Comparison of ENCODE assay signal across 10 cellular contexts in genomic region chr10:27989357-27989756, GRCh38. TPM values are rescaled to one million over a fixed set of nuclear protein-coding genes. Genes with fewer than 3 reads are reported as not detected.
DNase-seq lines count a peak whose midpoint lies in the region.
"Not testable (repeated sequence)": the region's sequence is repeated elsewhere in the genome, so short reads cannot be mapped to it uniquely, and the experiment has no call there.
"Had no signal": no experiment of that assay in that cellular context is flagged by ENCODE, and none has a peak within 500 bp of the region (broad histone marks: within the 10 kb centered on the region; RNA-seq: fewer than 3 reads in every experiment).

No MANE protein-coding gene starts in this region.

- not testable (repeated sequence) for H4K91ac ChIP-seq in trophoblast cell (ENCODE audit: low read depth, low read length)

- H3K79me2 ChIP-seq in trophoblast cell (ENCODE audit: control insufficient read depth, insufficient read depth, low read length, poor library complexity): not testable (repeated sequence)

- not testable (repeated sequence) for H3K79me1 ChIP-seq in trophoblast cell (ENCODE audit: low read length)

- WGBS in trophoblast cell (ENCODE audit: extremely low coverage, insufficient coverage, insufficient read length): no CpG with 5 or more reads among the region's 2 CpGs

- H2AK5ac ChIP-seq in trophoblast cell (ENCODE audit: low read length): not testable (repeated sequence)

- H3K9ac ChIP-seq in trophoblast cell (ENCODE audit: low read length): not testable (repeated sequence)

- H3K14ac ChIP-seq in trophoblast cell (ENCODE audit: low read length): not testable (repeated sequence)

- H3K4me2 ChIP-seq in trophoblast cell (ENCODE audit: low read length): not testable (repeated sequence)

- H2AFZ ChIP-seq in trophoblast cell (ENCODE audit: insufficient read depth, low read length, poor library complexity): not testable (repeated sequence)

- not testable (repeated sequence) for H3K27me3 ChIP-seq in trophoblast cell (ENCODE audit: insufficient read depth, low read length)

- H3K9me3 ChIP-seq in trophoblast cell (ENCODE audit: insufficient read depth, low read depth, low read length): not testable (repeated sequence)

- H4K8ac ChIP-seq in trophoblast cell (ENCODE audit: low read depth, low read length): not testable (repeated sequence)

- H2BK5ac ChIP-seq in trophoblast cell (ENCODE audit: low read depth, low read length, poor library complexity): not testable (repeated sequence)

- not testable (repeated sequence) for H2BK120ac ChIP-seq in trophoblast cell (ENCODE audit: insufficient read depth, low read length, poor library complexity)

- not testable (repeated sequence) for H3K4me1 ChIP-seq in trophoblast cell (ENCODE audit: control insufficient read depth in 1 of 2, insufficient read depth in 2 of 2, low read length in 2 of 2)

- not testable (repeated sequence) for H4K12ac ChIP-seq in trophoblast cell (ENCODE audit: low read depth, low read length)

- H2BK12ac ChIP-seq in trophoblast cell (ENCODE audit: low read length): not testable (repeated sequence)

- H3K18ac ChIP-seq in trophoblast cell (ENCODE audit: low read length): not testable (repeated sequence)

- not testable (repeated sequence) for H3K4me3 ChIP-seq in trophoblast cell (ENCODE audit: low read depth, low read length)

- H3K36me3 ChIP-seq in trophoblast cell (ENCODE audit: control insufficient read depth in 1 of 2, insufficient read depth in 2 of 2, low read length in 2 of 2): not testable (repeated sequence)

- not testable (repeated sequence) for H3K27ac ChIP-seq in trophoblast cell (ENCODE audit: low read depth, low read length)

- DNase-seq in EL (peak; percentile 13), M059J (ENCODE audit: low read depth) (peak; percentile 46), kidney tubule cell (ENCODE audit: low spot score) (peak; percentile 26), trophoblast cell (peak; percentile 34 to 49)

- H3K4ac ChIP-seq in trophoblast cell (ENCODE audit: low read depth, low read length): not testable (repeated sequence)

- H3K23ac ChIP-seq in trophoblast cell (ENCODE audit: low read length): not testable (repeated sequence)

RNA-seq across cellular contexts. Expression of gene ODAD2, which starts 9.5 kb away (rescaled TPM):
- 0.54 and 3.7 TPM in 2 replicates for total RNA-seq in M059J (2014; rRNA removed; shearing (Covaris generic))
- 0.04 and 0.08 TPM in 2 replicates for polyA plus RNA-seq in trophoblast cell (2013)
- total RNA-seq: CD4-positive, CD25-positive, alpha-beta regulatory T cell; G401; GM12878 had no signal
- polyA plus RNA-seq: CD14-positive monocyte; CD4-positive, alpha-beta memory T cell; CD4-positive, CD25-positive, alpha-beta regulatory T cell; CD8-positive, alpha-beta memory T cell; GM12878 had no signal
